35 cellular contexts compared by ENCODE assay signal in the genomic region with DNA sequence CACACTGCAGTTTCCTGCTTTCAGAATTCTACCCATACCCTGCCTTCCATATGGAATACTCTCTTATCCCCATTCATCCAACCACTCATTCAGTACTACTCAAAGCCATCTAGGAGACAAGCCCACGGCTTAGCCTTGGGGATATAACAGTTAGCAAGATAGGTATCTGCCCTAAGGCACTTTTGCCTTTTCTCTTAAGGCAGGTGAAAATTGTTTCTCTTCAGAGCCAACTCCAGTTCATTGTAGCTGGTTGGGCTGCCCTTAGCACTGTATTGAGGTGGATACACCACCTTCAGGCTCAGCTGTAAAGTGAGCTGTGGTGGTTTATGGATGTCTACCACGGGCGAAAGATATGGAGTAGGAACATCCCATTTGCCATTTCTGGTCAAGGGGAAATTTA.
"Had no signal": no experiment of that assay in that cellular context is flagged by ENCODE, and none has a peak within 500 bp of the region (broad histone marks: within the 10 kb centered on the region; RNA-seq: fewer than 3 reads in every experiment).

No MANE protein-coding gene starts in this region.

- H3K27me3 Mint-ChIP-seq: activated CD4-positive, alpha-beta memory T cell treated with anti-CD3 and anti-CD28 coated beads, Interleukin-2, amount 10 ng/mL, durations not matched to agents 7 days and 5 days; activated CD4-positive, alpha-beta T cell treated with anti-CD3 and anti-CD28 coated beads, Interleukin-2, amount 10 ng/mL, durations not matched to agents 7 days and 5 days; activated CD8-positive, alpha-beta memory T cell treated with anti-CD3 and anti-CD28 coated beads, Interleukin-2, amount 10 ng/mL, durations not matched to agents 7 days and 5 days; activated naive CD4-positive, alpha-beta T cell treated with anti-CD3 and anti-CD28 coated beads, Interleukin-2, amount 10 ng/mL, durations not matched to agents 7 days and 5 days; activated naive CD4-positive, alpha-beta T cell treated with anti-CD3 and anti-CD28 coated beads, Interleukin-2, amount 50 U/mL, for 24 hours; activated naive CD8-positive, alpha-beta T cell treated with anti-CD3 and anti-CD28 coated beads, Interleukin-2, amount 10 ng/mL, durations not matched to agents 7 days and 5 days; activated naive CD8-positive, alpha-beta T cell treated with anti-CD3 and anti-CD28 coated beads, Interleukin-2, amount 50 U/mL, for 24 hours; activated T-cell treated with anti-CD3 and anti-CD28 coated beads, Interleukin-2, amount 50 U/mL, for 24 hours; activated T-helper 17 cell treated with anti-CD3 and anti-CD28 coated beads, Interleukin-2, amount 50 U/mL, for 72 hours had no signal

- H3K27ac ChIP-seq: body of pancreas, brain microvascular endothelial cell, breast epithelium, VCaP had no signal

- H3K4me1 ChIP-seq: body of pancreas, breast epithelium had no signal

- H3K36me3 Mint-ChIP-seq: activated CD8-positive, alpha-beta memory T cell treated with anti-CD3 and anti-CD28 coated beads, Interleukin-2, amount 10 ng/mL, durations not matched to agents 7 days and 5 days; activated naive CD4-positive, alpha-beta T cell treated with anti-CD3 and anti-CD28 coated beads, Interleukin-2, amount 10 ng/mL, durations not matched to agents 7 days and 5 days; activated naive CD4-positive, alpha-beta T cell treated with anti-CD3 and anti-CD28 coated beads, Interleukin-2, amount 50 U/mL, for 24 hours; activated naive CD8-positive, alpha-beta T cell; activated naive CD8-positive, alpha-beta T cell treated with anti-CD3 and anti-CD28 coated beads, Interleukin-2, amount 10 ng/mL, durations not matched to agents 7 days and 5 days had no signal

- H3K27ac Mint-ChIP-seq: activated CD4-positive, alpha-beta memory T cell treated with anti-CD3 and anti-CD28 coated beads, Interleukin-2, amount 10 ng/mL, durations not matched to agents 7 days and 5 days; activated CD4-positive, alpha-beta T cell treated with anti-CD3 and anti-CD28 coated beads for 36 hours; activated CD4-positive, alpha-beta T cell treated with anti-CD3 and anti-CD28 coated beads, Interleukin-2, amount 10 ng/mL, durations not matched to agents 7 days and 5 days; activated CD8-positive, alpha-beta memory T cell treated with anti-CD3 and anti-CD28 coated beads, Interleukin-2, amount 10 ng/mL, durations not matched to agents 7 days and 5 days; activated CD8-positive, alpha-beta T cell treated with anti-CD3 and anti-CD28 coated beads, Interleukin-2, amount 10 ng/mL, durations not matched to agents 7 days and 5 days; activated naive CD4-positive, alpha-beta T cell treated with anti-CD3 and anti-CD28 coated beads, Interleukin-2, amount 10 ng/mL, durations not matched to agents 7 days and 5 days; activated naive CD4-positive, alpha-beta T cell treated with anti-CD3 and anti-CD28 coated beads, Interleukin-2, amount 50 U/mL, for 24 hours; activated naive CD8-positive, alpha-beta T cell; activated naive CD8-positive, alpha-beta T cell treated with anti-CD3 and anti-CD28 coated beads, Interleukin-2, amount 10 ng/mL, durations not matched to agents 7 days and 5 days; activated naive CD8-positive, alpha-beta T cell treated with anti-CD3 and anti-CD28 coated beads, Interleukin-2, amount 50 U/mL, for 24 hours; activated T-cell treated with anti-CD3 and anti-CD28 coated beads, Interleukin-2, amount 50 U/mL, for 24 hours; activated T-helper 1 cell treated with anti-CD3 and anti-CD28 coated beads, Interleukin-12 subunit alpha, Interleukin-12 subunit beta, Interleukin-2, Interleukin-4 antibody, amounts not matched to agents 30 ng/mL and 10 ng/mL and 1 ng/mL, durations not matched to agents 14 hours and 24 hours and 36 hours; activated T-helper 17 cell treated with anti-CD3 and anti-CD28 coated beads, Interleukin-2, amount 50 U/mL, for 72 hours; T-helper 1 cell treated with Interleukin-12 subunit alpha and Interleukin-12 subunit beta and Interleukin-4 antibody, amounts not matched to agents 30 μg/mL and 1 μg/mL, for 36 hours; T-helper 2 cell treated with Interferon-gamma antibody and Interleukin-4, amounts not matched to agents 5 μg/mL and 100 μg/mL, for 36 hours had no signal

- H3K36me3 ChIP-seq: brain microvascular endothelial cell, breast epithelium had no signal

- H3K9me3 Mint-ChIP-seq: activated CD4-positive, alpha-beta T cell treated with anti-CD3 and anti-CD28 coated beads, Interleukin-2, amount 10 ng/mL, durations not matched to agents 7 days and 5 days; activated naive CD8-positive, alpha-beta T cell treated with anti-CD3 and anti-CD28 coated beads, Interleukin-2, amount 10 ng/mL, durations not matched to agents 7 days and 5 days; activated T-cell treated with anti-CD3 and anti-CD28 coated beads, Interleukin-2, amount 50 U/mL, for 24 hours; T-helper 1 cell treated with Interleukin-12 subunit alpha and Interleukin-12 subunit beta and Interleukin-4 antibody, amounts not matched to agents 30 μg/mL and 1 μg/mL, for 36 hours; T-helper 2 cell treated with Interferon-gamma antibody and Interleukin-4, amounts not matched to agents 5 μg/mL and 100 μg/mL, for 36 hours had no signal

- H3K4me3 Mint-ChIP-seq: activated CD4-positive, alpha-beta memory T cell treated with anti-CD3 and anti-CD28 coated beads, Interleukin-2, amount 10 ng/mL, durations not matched to agents 7 days and 5 days; activated CD4-positive, alpha-beta T cell treated with anti-CD3 and anti-CD28 coated beads for 36 hours; activated CD4-positive, alpha-beta T cell treated with anti-CD3 and anti-CD28 coated beads, Interleukin-2, amount 10 ng/mL, durations not matched to agents 7 days and 5 days; activated CD8-positive, alpha-beta memory T cell treated with anti-CD3 and anti-CD28 coated beads, Interleukin-2, amount 10 ng/mL, durations not matched to agents 7 days and 5 days; activated CD8-positive, alpha-beta T cell treated with anti-CD3 and anti-CD28 coated beads, Interleukin-2, amount 10 ng/mL, durations not matched to agents 7 days and 5 days; activated naive CD4-positive, alpha-beta T cell treated with anti-CD3 and anti-CD28 coated beads, Interleukin-2, amount 10 ng/mL, durations not matched to agents 7 days and 5 days; activated naive CD4-positive, alpha-beta T cell treated with anti-CD3 and anti-CD28 coated beads, Interleukin-2, amount 50 U/mL, for 24 hours; activated naive CD8-positive, alpha-beta T cell; activated naive CD8-positive, alpha-beta T cell treated with anti-CD3 and anti-CD28 coated beads, Interleukin-2, amount 10 ng/mL, durations not matched to agents 7 days and 5 days; activated naive CD8-positive, alpha-beta T cell treated with anti-CD3 and anti-CD28 coated beads, Interleukin-2, amount 50 U/mL, for 24 hours; activated T-cell treated with anti-CD3 and anti-CD28 coated beads, Interleukin-2, amount 50 U/mL, for 24 hours; activated T-helper 1 cell treated with anti-CD3 and anti-CD28 coated beads, Interleukin-12 subunit alpha, Interleukin-12 subunit beta, Interleukin-2, Interleukin-4 antibody, amounts not matched to agents 30 ng/mL and 10 ng/mL and 1 ng/mL, durations not matched to agents 14 hours and 24 hours and 36 hours; activated T-helper 17 cell treated with anti-CD3 and anti-CD28 coated beads, Interleukin-2, amount 50 U/mL, for 72 hours; T-helper 1 cell treated with Interleukin-12 subunit alpha and Interleukin-12 subunit beta and Interleukin-4 antibody, amounts not matched to agents 30 μg/mL and 1 μg/mL, for 36 hours; T-helper 2 cell treated with Interferon-gamma antibody and Interleukin-4, amounts not matched to agents 5 μg/mL and 100 μg/mL, for 36 hours had no signal

- H3K9me3 ChIP-seq: body of pancreas, breast epithelium had no signal

- H3K4me3 ChIP-seq: body of pancreas, breast epithelium had no signal

- DNase-seq: activated CD4-positive, alpha-beta memory T cell treated with anti-CD3 and anti-CD28 coated beads, Interleukin-2, amount 10 ng/mL, durations not matched to agents 7 days and 5 days; activated CD4-positive, alpha-beta T cell treated with anti-CD3 and anti-CD28 coated beads for 1 hour; activated CD4-positive, alpha-beta T cell treated with anti-CD3 and anti-CD28 coated beads for 36 hours; activated CD4-positive, alpha-beta T cell treated with anti-CD3 and anti-CD28 coated beads for 48 hours; activated CD4-positive, alpha-beta T cell treated with anti-CD3 and anti-CD28 coated beads, Interleukin-2, amount 10 ng/mL, durations not matched to agents 7 days and 5 days; activated CD4-positive, alpha-beta T cell treated with anti-CD3 and anti-CD28 coated beads, Interleukin-2, amount 50 U/mL, for 48 hours; activated CD4-positive, CD25-positive, alpha-beta regulatory T cell; activated CD8-positive, alpha-beta memory T cell treated with anti-CD3 and anti-CD28 coated beads for 24 hours; activated CD8-positive, alpha-beta memory T cell treated with anti-CD3 and anti-CD28 coated beads, Interleukin-2, amount 10 ng/mL, durations not matched to agents 7 days and 5 days; activated CD8-positive, alpha-beta memory T cell treated with anti-CD3 and anti-CD28 coated beads, Interleukin-2, amount 50 U/mL, for 48 hours; activated CD8-positive, alpha-beta T cell treated with anti-CD3 and anti-CD28 coated beads, Interleukin-2, amount 10 ng/mL, durations not matched to agents 7 days and 5 days; activated gamma-delta T cell; activated naive CD4-positive, alpha-beta T cell treated with anti-CD3 and anti-CD28 coated beads, Interleukin-2, amount 10 ng/mL, durations not matched to agents 7 days and 5 days; activated naive CD4-positive, alpha-beta T cell treated with Interleukin-2 at 50 U/mL for 16 hours; activated naive CD8-positive, alpha-beta T cell treated with anti-CD3 and anti-CD28 coated beads, Interleukin-2, amount 10 ng/mL, durations not matched to agents 7 days and 5 days; activated naive CD8-positive, alpha-beta T cell treated with anti-CD3 and anti-CD28 coated beads, Interleukin-2, amount 50 U/mL, for 24 hours; activated T-cell treated with anti-CD3 and anti-CD28 coated beads, Interleukin-2, amount 50 U/mL, for 24 hours; activated T-cell treated with anti-CD3 and anti-CD28 coated beads, Interleukin-2, amount 50 U/mL, for 48 hours; amniotic stem cell; aorta; body of pancreas; brain microvascular endothelial cell; central memory CD4-positive, alpha-beta T cell; T-helper 1 cell; T-helper 2 cell; T-helper 9 cell had no signal

- H3K27me3 ChIP-seq: body of pancreas, brain microvascular endothelial cell, breast epithelium had no signal

- ATAC-seq: activated CD4-positive, alpha-beta T cell treated with anti-CD3 and anti-CD28 coated beads for 36 hours; activated CD4-positive, CD25-positive, alpha-beta regulatory T cell treated with anti-CD3 and anti-CD28 coated beads, Interleukin-2, amount 50 U/mL, for 24 hours; activated CD8-positive, alpha-beta memory T cell treated with anti-CD3 and anti-CD28 coated beads, Interleukin-2, amount 10 ng/mL, durations not matched to agents 7 days and 5 days; activated CD8-positive, alpha-beta T cell treated with anti-CD3 and anti-CD28 coated beads, Interleukin-2, amount 10 ng/mL, durations not matched to agents 7 days and 5 days; activated naive CD8-positive, alpha-beta T cell treated with anti-CD3 and anti-CD28 coated beads, Interleukin-2, amount 50 U/mL, for 24 hours; activated T-helper 17 cell treated with anti-CD3 and anti-CD28 coated beads, Interleukin-2, amount 50 U/mL, for 72 hours; body of pancreas had no signal

- H3K4me1 Mint-ChIP-seq: activated CD4-positive, alpha-beta memory T cell treated with anti-CD3 and anti-CD28 coated beads, Interleukin-2, amount 10 ng/mL, durations not matched to agents 7 days and 5 days; activated CD4-positive, alpha-beta T cell treated with anti-CD3 and anti-CD28 coated beads for 36 hours; activated CD4-positive, alpha-beta T cell treated with anti-CD3 and anti-CD28 coated beads, Interleukin-2, amount 10 ng/mL, durations not matched to agents 7 days and 5 days; activated CD8-positive, alpha-beta memory T cell treated with anti-CD3 and anti-CD28 coated beads, Interleukin-2, amount 10 ng/mL, durations not matched to agents 7 days and 5 days; activated naive CD4-positive, alpha-beta T cell treated with anti-CD3 and anti-CD28 coated beads, Interleukin-2, amount 10 ng/mL, durations not matched to agents 7 days and 5 days; activated naive CD4-positive, alpha-beta T cell treated with anti-CD3 and anti-CD28 coated beads, Interleukin-2, amount 50 U/mL, for 24 hours; activated naive CD8-positive, alpha-beta T cell treated with anti-CD3 and anti-CD28 coated beads, Interleukin-2, amount 10 ng/mL, durations not matched to agents 7 days and 5 days; activated naive CD8-positive, alpha-beta T cell treated with anti-CD3 and anti-CD28 coated beads, Interleukin-2, amount 50 U/mL, for 24 hours; activated T-helper 17 cell treated with anti-CD3 and anti-CD28 coated beads, Interleukin-2, amount 50 U/mL, for 72 hours had no signal
